11 cellular contexts compared by ENCODE assay signal in the genomic region with DNA sequence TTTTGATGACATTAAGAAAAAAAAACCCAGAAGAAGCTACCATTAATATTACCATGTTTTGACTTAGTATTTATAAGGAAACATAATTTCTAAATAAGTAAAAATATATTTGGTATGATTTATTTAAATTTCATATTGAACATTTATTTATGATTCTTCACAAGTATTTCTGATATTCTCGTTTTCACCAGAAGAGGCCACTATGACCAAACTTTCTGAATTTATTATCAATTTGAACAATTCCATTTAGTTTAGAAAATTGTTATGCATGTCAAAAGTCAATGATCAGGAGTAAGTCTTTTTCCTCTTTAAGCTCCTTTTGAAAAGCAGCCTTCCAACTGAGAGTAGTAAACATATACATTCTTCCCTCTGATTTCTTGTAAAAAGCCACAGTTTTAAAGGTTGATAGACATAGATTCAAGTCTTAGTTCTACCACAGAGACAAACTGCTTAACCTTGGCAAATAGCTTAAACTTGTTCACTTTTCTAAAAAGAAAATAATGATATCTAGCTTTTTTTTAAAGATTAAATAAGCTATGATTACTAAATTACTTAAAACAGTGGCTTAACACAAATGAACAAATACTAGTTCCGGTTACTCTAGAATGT.
DNase-seq lines count a peak whose midpoint lies in the region; ATAC-seq, FAIRE-seq and TF ChIP-seq lines count a peak whose summit lies in the region.
"Had no signal": no experiment of that assay in that cellular context is flagged by ENCODE, and none has a peak within 500 bp of the region (broad histone marks: within the 10 kb centered on the region; RNA-seq: fewer than 3 reads in every experiment).

No MANE protein-coding gene starts in this region.

- TF ChIP-seq EP300 in K562 (IDR thresholded peaks at IDR 0.05; ENCODE audit: low read length), result no peak

- H3K36me3 ChIP-seq in Loucy (ENCODE audit: insufficient read depth, low read length) (no peaks in the 10 kb centered on the region), K562 (ENCODE audit: control insufficient read depth, insufficient read depth, low read length) (no peaks in the 10 kb centered on the region)
- H3K36me3 ChIP-seq: SJCRH30 had no signal

- intact Hi-C loops in K562 (cut with micrococcal nuclease), result loop anchor here (10.0 kb wide), 1 partner anchor 1898 kb away; no protein-coding TSS in a partner anchor

- H3K9me1 ChIP-seq in K562 (ENCODE audit: control insufficient read depth, insufficient read depth, low read length), result no peaks in the 10 kb centered on the region

- H3K4me2 ChIP-seq in Loucy (ENCODE audit: low read depth, low read length, poor library complexity, severe bottlenecking) (no peak overlapping the region), K562 (ENCODE audit: insufficient read depth, low read length) (no peak overlapping the region)

- no TSS peak for BruUV-seq in K562 (replicated peaks; lab: Mats Ljungman, UMichigan)

- WGBS in K562 (ENCODE audit: insufficient coverage, low coverage, missing lambda C conversion rate), result 37% methylated on average over 2 of the region's 2 CpGs

- H3K9me2 ChIP-seq in Loucy (replicated peaks; ENCODE audit: low read depth, low read length), result no peaks in the 10 kb centered on the region

- in situ Hi-C loops in K562 (cut with MboI), result no loop called here

- H3K79me2 ChIP-seq in Loucy (ENCODE audit: insufficient read depth, low read length) (no peaks in the 10 kb centered on the region), K562 (ENCODE audit: control insufficient read depth, insufficient read depth, low read length) (no peaks in the 10 kb centered on the region)

- ATAC-seq in K562 (no peak), HG03457 (IDR thresholded peaks at IDR 0.05; ENCODE audit: unreplicated experiment) (no peak), GM21447 (IDR thresholded peaks at IDR 0.05; ENCODE audit: unreplicated experiment) (no peak)

- TF ChIP-seq RAD21 in K562 (CRISPR knock-in tag; conservative IDR thresholded peaks at IDR 0.05 in 1 of 2, IDR thresholded peaks at IDR 0.05 in 1 of 2), result peak; percentile 45 to 68; a peak in 3 of 4 replicates

- DNase-seq in K562 (ENCODE audit: extremely low read depth in 1 of 4, low spot score in 3 of 4), result peak in 1 of 4 experiments; percentile 11
- no peak for DNase-seq in mesothelial cell of epicardium (ENCODE audit: low spot score in 2 of 2, unreplicated experiment in 2 of 2)
- no peak for DNase-seq in T-helper 2 cell
- no peak for DNase-seq in NCI-H1436 treated with DMSO at 0.1 percent for 48 hours (lab: John Stamatoyannopoulos, UW)
- DNase-seq: kidney glomerular epithelial cell had no signal

- TF ChIP-seq POLR2A in K562 (conservative IDR thresholded peaks at IDR 0.05), result no peak

- H3K4me3 ChIP-seq in Loucy (ENCODE audit: low read length, poor library complexity, severe bottlenecking) (no peak overlapping the region), K562 (no peak overlapping the region)
- H3K4me3 ChIP-seq: SJCRH30 had no signal

- FAIRE-seq in G401.6 (lab: Jason Lieb, UNC) (peak; percentile 70), K562 (lab: Jason Lieb, UNC) (peak; percentile 71)

- H2AFZ ChIP-seq in Loucy (ENCODE audit: low read length), result no peak overlapping the region
- H2AFZ ChIP-seq in K562 (ENCODE audit: low read depth, low read length), result no peak overlapping the region

- H3K9ac ChIP-seq in Loucy (ENCODE audit: low read depth, low read length, poor library complexity, severe bottlenecking) (no peak overlapping the region), K562 (ENCODE audit: insufficient read depth in 1 of 2, low read depth in 2 of 2, low read length in 2 of 2) (no peak overlapping the region)

- peaks cover 29% of the 10 kb centered on the region for H3K27me3 Mint-ChIP-seq in mesothelial cell of epicardium (ENCODE audit: low read depth)

- no peaks in the 10 kb centered on the region for H4K20me1 ChIP-seq in Loucy (ENCODE audit: insufficient read depth, low read length, poor library complexity, severe bottlenecking)
- no peaks in the 10 kb centered on the region for H4K20me1 ChIP-seq in K562 (replicated peaks; ENCODE audit: control insufficient read depth, insufficient read depth, low read length)

- TF ChIP-seq CTCF in Loucy (conservative IDR thresholded peaks at IDR 0.05; ENCODE audit: low read length), result peak; percentile 57
- peak in 1 of 3 experiments; percentile 59; a peak in 2 of 6 replicates for TF ChIP-seq CTCF in K562 (IDR thresholded peaks at IDR 0.05 in 2 of 3, conservative IDR thresholded peaks at IDR 0.05 in 1 of 3; ENCODE audit: insufficient read depth in 2 of 3, low read depth in 1 of 3, low read length in 3 of 3)
- peak; percentile 51 for TF ChIP-seq CTCF in mesothelial cell of epicardium (IDR thresholded peaks at IDR 0.05; ENCODE audit: unreplicated experiment)

- no peak overlapping the region for H3K27ac ChIP-seq in K562 (ENCODE audit: extremely low read depth, low read depth, low read length)
- H3K27ac ChIP-seq: SJCRH30 had no signal

- H3K4me1 ChIP-seq in Loucy (ENCODE audit: insufficient read depth, low read length, poor library complexity, severe bottlenecking), result no peaks in the 10 kb centered on the region
- H3K4me1 ChIP-seq in K562 (replicated peaks in 1 of 2; ENCODE audit: control insufficient read depth in 2 of 2, insufficient read depth in 2 of 2, low read length in 2 of 2), result no peaks in the 10 kb centered on the region; a peak in 2 of 5 replicates
- H3K4me1 ChIP-seq: SJCRH30 had no signal

- H3F3A ChIP-seq in Loucy (ENCODE audit: low read depth), result no peaks in the 10 kb centered on the region

- H3K36me3 Mint-ChIP-seq in mesothelial cell of epicardium, result no peaks in the 10 kb centered on the region
- H3K36me3 Mint-ChIP-seq: activated naive CD4-positive, alpha-beta T cell treated with anti-CD3 and anti-CD28 coated beads, Interleukin-2, amount 50 U/mL, for 24 hours had no signal

- H3K9me3 ChIP-seq in Loucy (ENCODE audit: insufficient read depth, low read depth, low read length), result no peaks in the 10 kb centered on the region
- no peaks in the 10 kb centered on the region for H3K9me3 ChIP-seq in K562 (replicated peaks; ENCODE audit: control insufficient read depth, insufficient read depth, low read depth, low read length)
- H3K9me3 ChIP-seq: SJCRH30 had no signal

- no peaks in the 10 kb centered on the region for H3K4me1 Mint-ChIP-seq in mesothelial cell of epicardium
- H3K4me1 Mint-ChIP-seq: activated naive CD4-positive, alpha-beta T cell treated with anti-CD3 and anti-CD28 coated beads, Interleukin-2, amount 50 U/mL, for 24 hours had no signal

- H3K9me3 Mint-ChIP-seq in mesothelial cell of epicardium, result peaks cover 10% of the 10 kb centered on the region
- H3K9me3 Mint-ChIP-seq: activated naive CD4-positive, alpha-beta T cell treated with anti-CD3 and anti-CD28 coated beads, Interleukin-2, amount 50 U/mL, for 24 hours had no signal

- CTCF ChIA-PET in K562 (lab: Yijun Ruan, JAX; ENCODE audit: low intra/inter-chr PET ratio), result no interaction called here

- no peak overlapping the region for H3K27ac Mint-ChIP-seq in mesothelial cell of epicardium
- H3K27ac Mint-ChIP-seq: activated naive CD4-positive, alpha-beta T cell treated with anti-CD3 and anti-CD28 coated beads, Interleukin-2, amount 50 U/mL, for 24 hours had no signal

- H3K27me3 ChIP-seq in Loucy (ENCODE audit: insufficient read depth, low read length, poor library complexity, severe bottlenecking) (no peaks in the 10 kb centered on the region), K562 (ENCODE audit: control insufficient read depth in 2 of 2, insufficient read depth in 2 of 2, low read length in 2 of 2) (no peaks in the 10 kb centered on the region)
- H3K27me3 ChIP-seq: SJCRH30 had no signal

- no peak overlapping the region for H3K4me3 Mint-ChIP-seq in mesothelial cell of epicardium
- H3K4me3 Mint-ChIP-seq: activated naive CD4-positive, alpha-beta T cell treated with anti-CD3 and anti-CD28 coated beads, Interleukin-2, amount 50 U/mL, for 24 hours had no signal

- POLR2A ChIA-PET in K562 (lab: Yijun Ruan, JAX), result no interaction called here

TF ChIP-seq in K562, 482 proteins besides CTCF, POLR2A, EP300 and RAD21:
- TF ChIP-seq, protein P1, sequence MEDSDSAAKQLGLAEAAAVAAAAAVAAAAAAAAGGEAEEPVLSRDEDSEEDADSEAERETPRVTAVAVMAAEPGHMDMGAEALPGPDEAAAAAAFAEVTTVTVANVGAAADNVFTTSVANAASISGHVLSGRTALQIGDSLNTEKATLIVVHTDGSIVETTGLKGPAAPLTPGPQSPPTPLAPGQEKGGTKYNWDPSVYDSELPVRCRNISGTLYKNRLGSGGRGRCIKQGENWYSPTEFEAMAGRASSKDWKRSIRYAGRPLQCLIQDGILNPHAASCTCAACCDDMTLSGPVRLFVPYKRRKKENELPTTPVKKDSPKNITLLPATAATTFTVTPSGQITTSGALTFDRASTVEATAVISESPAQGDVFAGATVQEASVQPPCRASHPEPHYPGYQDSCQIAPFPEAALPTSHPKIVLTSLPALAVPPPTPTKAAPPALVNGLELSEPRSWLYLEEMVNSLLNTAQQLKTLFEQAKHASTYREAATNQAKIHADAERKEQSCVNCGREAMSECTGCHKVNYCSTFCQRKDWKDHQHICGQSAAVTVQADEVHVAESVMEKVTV (CRISPR knock-in tag; IDR thresholded peaks at IDR 0.05), result 0 out of 2 replicates have a peak, but pooled peaks have one; percentile 28
- TF ChIP-seq ZBTB7A (IDR thresholded peaks at IDR 0.05; ENCODE audit: borderline replicate concordance, control insufficient read depth, low read depth, low read length), result no peak
